ENCODE assay signal across 32 cellular contexts in the genomic region with DNA sequence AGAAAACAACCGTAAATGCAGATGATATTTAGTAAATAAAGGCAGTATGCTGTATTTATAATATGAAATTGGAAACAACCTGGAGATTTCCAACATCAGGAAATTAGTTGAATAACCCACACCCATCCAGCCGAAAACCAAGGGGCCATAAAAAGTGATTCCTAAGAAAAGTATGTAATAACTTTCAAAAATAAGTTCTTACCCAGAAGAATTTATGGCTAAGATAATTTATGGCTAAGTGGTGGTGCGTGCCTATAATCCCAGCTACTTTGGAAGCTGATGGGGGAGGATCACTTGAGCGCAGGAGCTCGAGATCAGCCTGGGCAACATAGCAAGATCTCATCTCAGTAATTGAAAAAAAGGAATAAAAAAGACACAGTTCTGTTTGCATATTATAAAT. TPM values are rescaled to one million over a fixed set of nuclear protein-coding genes. Genes with fewer than 3 reads are reported as not detected.
A peak's percentile ranks its signal among the peaks of the same experiment; 100 is the strongest.
DNase-seq lines count a peak whose midpoint lies in the region; ATAC-seq, FAIRE-seq and TF ChIP-seq lines count a peak whose summit lies in the region.
"Had no signal": no experiment of that assay in that cellular context is flagged by ENCODE, and none has a peak within 500 bp of the region (broad histone marks: within the 10 kb centered on the region; RNA-seq: fewer than 3 reads in every experiment).

No MANE protein-coding gene starts in this region.

- H3K9me3 Mint-ChIP-seq in activated T-cell treated with anti-CD3 and anti-CD28 coated beads, Interleukin-2, amount 50 U/mL, for 24 hours = no peaks in the 10 kb centered on the region
- no peaks in the 10 kb centered on the region for H3K9me3 Mint-ChIP-seq in activated T-cell treated with anti-CD3 and anti-CD28 coated beads, Interleukin-2, amount 50 U/mL, for 72 hours
- H3K9me3 Mint-ChIP-seq: CD8-positive, alpha-beta memory T cell; GM23338 had no signal

- WGBS in small intestine, 3 donors = 80 to 86% (median 83%) methylated on average over 5 of the region's 5 CpGs

- no peak for DNase-seq in activated T-cell treated with anti-CD3 and anti-CD28 coated beads, Interleukin-2, amount 50 U/mL, for 24 hours
- DNase-seq in activated T-cell treated with anti-CD3 and anti-CD28 coated beads, Interleukin-2, amount 50 U/mL, for 72 hours = no peak
- no peak for DNase-seq in ascending aorta (ENCODE audit: low spot score in 2 of 2)
- DNase-seq in iPS-NIHi11 (ENCODE audit: low spot score) = no peak
- no peak for DNase-seq in small intestine
- DNase-seq in SIG-M5 (lab: John Stamatoyannopoulos, UW) = no peak
- DNase-seq: ACHN; AML-193; CD8-positive, alpha-beta memory T cell; DMS 273 treated with DMSO at 0.1 percent for 48 hours; DMS79; H9; NCI-H1092; NCI-H1417 treated with DMSO at 0.1 percent for 48 hours; NCI-H1694 treated with DMSO at 0.1 percent for 48 hours; NCI-H2081 treated with DMSO at 0.1 percent for 48 hours; NCI-H2171; NCI-H226; NCI-H510A; NCI-H69; SHP77 had no signal

- H3K27me3 ChIP-seq in ascending aorta = no peaks in the 10 kb centered on the region
- no peaks in the 10 kb centered on the region for H3K27me3 ChIP-seq in small intestine (ENCODE audit: control insufficient read depth in 2 of 2, insufficient read depth in 2 of 2, low read length in 2 of 2)

- TF ChIP-seq CTCF in HEK293 (tag by site-specific recombination; IDR thresholded peaks at IDR 0.05) (no peak), ascending aorta (IDR thresholded peaks at IDR 0.05) (no peak)

- no peaks in the 10 kb centered on the region for H3K27me3 Mint-ChIP-seq in activated T-cell treated with anti-CD3 and anti-CD28 coated beads, Interleukin-2, amount 50 U/mL, for 24 hours
- H3K27me3 Mint-ChIP-seq in activated T-cell treated with anti-CD3 and anti-CD28 coated beads, Interleukin-2, amount 50 U/mL, for 72 hours (ENCODE audit: low read depth) = no peaks in the 10 kb centered on the region
- H3K27me3 Mint-ChIP-seq: CD8-positive, alpha-beta memory T cell; IgD-negative memory B cell had no signal

- intact Hi-C loops in ascending aorta (cut with DNase I) = no loop called here

- H3K9me3 ChIP-seq in HEK293 (ENCODE audit: control insufficient read depth, insufficient read depth, low read depth, low read length) = no peaks in the 10 kb centered on the region
- H3K9me3 ChIP-seq in ascending aorta = no peaks in the 10 kb centered on the region
- no peaks in the 10 kb centered on the region for H3K9me3 ChIP-seq in small intestine (ENCODE audit: control insufficient read depth, low read depth)

- no peak overlapping the region for H3K4me3 Mint-ChIP-seq in activated T-cell treated with anti-CD3 and anti-CD28 coated beads, Interleukin-2, amount 50 U/mL, for 24 hours
- no peak overlapping the region for H3K4me3 Mint-ChIP-seq in activated T-cell treated with anti-CD3 and anti-CD28 coated beads, Interleukin-2, amount 50 U/mL, for 72 hours
- H3K4me3 Mint-ChIP-seq: CD14-positive monocyte; CD8-positive, alpha-beta memory T cell; GM23338; H9; IgD-negative memory B cell had no signal

- no peak overlapping the region for H3K27ac ChIP-seq in HEK293 (ENCODE audit: extremely low read depth, low read depth, low read length)
- H3K27ac ChIP-seq in ascending aorta = peak overlapping the region; percentile 80 to 82
- H3K27ac ChIP-seq in small intestine (ENCODE audit: low read depth in 1 of 2, low read length in 1 of 2) = no peak overlapping the region
- H3K27ac ChIP-seq: 22Rv1, HL-60, KMS-11, RWPE1 had no signal

- H3K36me3 ChIP-seq in HEK293 (ENCODE audit: control insufficient read depth in 2 of 2, insufficient read depth in 1 of 2, low read length in 2 of 2) = no peaks in the 10 kb centered on the region
- H3K36me3 ChIP-seq in ascending aorta = peaks cover 0 to 1% of the 10 kb centered on the region in 2 donors
- peaks cover 0 to 2% of the 10 kb centered on the region in 2 donors for H3K36me3 ChIP-seq in small intestine (ENCODE audit: control insufficient read depth in 2 of 2, insufficient read depth in 2 of 2, low read length in 2 of 2)

- POLR2A ChIA-PET in HEK293 (lab: Yijun Ruan, JAX) = no interaction called here

- H3K4me3 ChIP-seq in HEK293 (ENCODE audit: low read depth, low read length) = no peak overlapping the region
- no peak overlapping the region for H3K4me3 ChIP-seq in ascending aorta
- no peak overlapping the region for H3K4me3 ChIP-seq in small intestine (ENCODE audit: low read depth in 1 of 2, low read length in 2 of 2)
- H3K4me3 ChIP-seq: GM12878, GM23338 had no signal

- peak overlapping the region; percentile 48 for H3K27ac Mint-ChIP-seq in activated T-cell treated with anti-CD3 and anti-CD28 coated beads, Interleukin-2, amount 50 U/mL, for 24 hours
- H3K27ac Mint-ChIP-seq in activated T-cell treated with anti-CD3 and anti-CD28 coated beads, Interleukin-2, amount 50 U/mL, for 72 hours = no peak overlapping the region
- H3K27ac Mint-ChIP-seq: CD14-positive monocyte, GM23338, H9, IgD-negative memory B cell had no signal

- H3K4me1 ChIP-seq in HEK293 (ENCODE audit: control insufficient read depth, insufficient read depth, low read length) (no peaks in the 10 kb centered on the region), ascending aorta (peaks cover 6 to 18% of the 10 kb centered on the region in 2 donors), small intestine (ENCODE audit: control insufficient read depth in 2 of 2, insufficient read depth in 1 of 2, low read depth in 1 of 2, low read length in 1 of 2) (peaks cover 0 to 7% of the 10 kb centered on the region in 2 donors)

- ATAC-seq in activated T-cell treated with anti-CD3 and anti-CD28 coated beads, Interleukin-2, amount 50 U/mL, for 72 hours (replicated peaks in 1 of 2) = no peak
- no peak for ATAC-seq in activated CD4-positive, CD25-positive, alpha-beta regulatory T cell treated with anti-CD3 and anti-CD28 coated beads, Interleukin-2, amount 50 U/mL, for 24 hours
- ATAC-seq: GM12878, GM23338, Panc1 had no signal

- H3K36me3 Mint-ChIP-seq in activated T-cell treated with anti-CD3 and anti-CD28 coated beads, Interleukin-2, amount 50 U/mL, for 24 hours (ENCODE audit: low read depth) = peaks cover 44% of the 10 kb centered on the region
- peaks cover 0 to 1% of the 10 kb centered on the region in 2 donors for H3K36me3 Mint-ChIP-seq in activated T-cell treated with anti-CD3 and anti-CD28 coated beads, Interleukin-2, amount 50 U/mL, for 72 hours (ENCODE audit: insufficient read depth in 2 of 2)

- H3K4me1 Mint-ChIP-seq in activated T-cell treated with anti-CD3 and anti-CD28 coated beads, Interleukin-2, amount 50 U/mL, for 24 hours (ENCODE audit: low read depth) = no peaks in the 10 kb centered on the region
- no peaks in the 10 kb centered on the region for H3K4me1 Mint-ChIP-seq in activated T-cell treated with anti-CD3 and anti-CD28 coated beads, Interleukin-2, amount 50 U/mL, for 72 hours (ENCODE audit: low read depth)
- H3K4me1 Mint-ChIP-seq: CD14-positive monocyte; CD8-positive, alpha-beta memory T cell; GM23338 had no signal

- no peak for FAIRE-seq in small intestine (lab: Jason Lieb, UNC)
- FAIRE-seq: GM12878 had no signal

- CTCF ChIA-PET in HEK293 (lab: Yijun Ruan, JAX) = interaction anchor here (0.6 to 0.7 kb wide), 2 partner anchors 392 to 395 kb away, joined by 3 read pairs; no protein-coding TSS in a partner anchor

TF ChIP-seq in HEK293, 187 proteins besides CTCF, POLR2A, EP300 and RAD21:
- peak; percentile 73 for TF ChIP-seq PRDM6 (tag by site-specific recombination; IDR thresholded peaks at IDR 0.05)
- no peak for TF ChIP-seq SP7 (tag by site-specific recombination; IDR thresholded peaks at IDR 0.05)
- TF ChIP-seq OSR2 (tag by site-specific recombination; IDR thresholded peaks at IDR 0.05) = peak; percentile 78

RNA-seq across cellular contexts. Expression of gene TMCO4, which starts 43.2 kb away (rescaled TPM):
- total RNA-seq in activated T-cell treated with anti-CD3 and anti-CD28 coated beads, Interleukin-2, amount 50 U/mL, for 72 hours = 10 to 100 TPM; 19.6 to 22.1 TPM
- total RNA-seq in ascending aorta = 5.7 TPM
- 10 to 100 TPM; 28.6 to 59.0 (median 45.4) TPM for polyA plus RNA-seq in small intestine

RNA-seq across cellular contexts. Expression of gene RNF186, which starts 58.6 kb away (rescaled TPM):
- total RNA-seq in activated T-cell treated with anti-CD3 and anti-CD28 coated beads, Interleukin-2, amount 50 U/mL, for 72 hours = not detected
- total RNA-seq in ascending aorta = not detected
- 100 to 1,000 TPM in 2 of 3 donors, 10 to 100 TPM in 1; 47.0 to 257 (median 162) TPM for polyA plus RNA-seq in small intestine
- total RNA-seq: CD8-positive, alpha-beta memory T cell; GM12878; GM23338; H9 had no signal
- polyA plus RNA-seq: CD14-positive monocyte; CD8-positive, alpha-beta memory T cell; GM12878; GM23338; IgD-negative memory B cell had no signal

Comparison
In these comparisons a context has a peak if more than half of its experiments do, and no peak if none do; other contexts are left out.
1. H3K27ac ChIP-seq: peak in ascending aorta (2 of 2); none in HEK293 (single experiment) and small intestine (0 of 2).